ENCODE assay signal across 8 cellular contexts in the genomic region with DNA sequence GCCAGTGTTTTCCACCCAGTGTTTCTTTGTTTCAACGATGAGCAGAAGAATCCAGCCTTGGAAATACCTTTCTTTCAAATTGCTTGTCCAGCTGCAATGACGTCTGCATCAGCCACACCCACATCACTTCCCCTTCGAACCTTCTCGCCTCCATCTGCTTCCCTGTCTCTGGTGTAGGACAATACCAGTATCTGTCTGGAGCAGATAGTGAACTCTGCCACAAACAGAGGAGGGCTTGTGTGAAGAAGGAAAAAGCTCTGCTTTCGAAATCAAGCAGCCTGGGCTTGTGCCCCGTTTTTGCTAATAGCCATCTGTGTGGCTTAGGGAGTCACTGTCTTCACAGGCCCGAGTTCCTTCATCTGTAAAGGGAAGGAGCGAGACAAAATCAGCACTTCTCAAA.
DNase-seq lines count a peak whose midpoint lies in the region; ATAC-seq and TF ChIP-seq lines count a peak whose summit lies in the region.

No MANE protein-coding gene starts in this region.

- no peak for TF ChIP-seq CTCF in chondrocyte (IDR thresholded peaks at IDR 0.05)

- peak; percentile 69 for ATAC-seq in left lobe of liver

- H3K4me1 Mint-ChIP-seq in chondrocyte (ENCODE audit: low read depth): peaks cover 43% of the 10 kb centered on the region

- no peak overlapping the region for H3K27ac Mint-ChIP-seq in chondrocyte (ENCODE audit: unreplicated experiment)

- DNase-seq in MV-4-11 (lab: John Stamatoyannopoulos, UW) (peak; percentile 69), astrocyte of the hippocampus (ENCODE audit: low read depth, low spot score) (peak; percentile 34), left lobe of liver (ENCODE audit: low spot score) (no peak), superior temporal gyrus (ENCODE audit: extremely low spot score) (peak; percentile 82), RPMI8226 (no peak), chondrocyte (ENCODE audit: low spot score) (no peak), SK-N-DZ (ENCODE audit: low spot score) (no peak)
- DNase-seq in activated CD4-positive, CD25-positive, alpha-beta regulatory T cell treated with anti-CD3 and anti-CD28 coated beads, Interleukin-2, amount 50 U/mL, for 72 hours: no peak

- no peaks in the 10 kb centered on the region for H3K27me3 Mint-ChIP-seq in chondrocyte (ENCODE audit: low read depth)

- peaks cover 5% of the 10 kb centered on the region for H3K9me3 Mint-ChIP-seq in chondrocyte (ENCODE audit: low read depth)

- no peaks in the 10 kb centered on the region for H3K36me3 Mint-ChIP-seq in chondrocyte (ENCODE audit: low read depth)

- H3K4me3 Mint-ChIP-seq in chondrocyte (ENCODE audit: unreplicated experiment): no peak overlapping the region

Comparison
In these comparisons a context has a peak if more than half of its experiments do, and no peak if none do; other contexts are left out.
1. DNase-seq: peak in MV-4-11 (single experiment), astrocyte of the hippocampus (single experiment) and superior temporal gyrus (single experiment); none in left lobe of liver (single experiment), RPMI8226 (single experiment), chondrocyte (single experiment), activated CD4-positive, CD25-positive, alpha-beta regulatory T cell treated with anti-CD3 and anti-CD28 coated beads, Interleukin-2, amount 50 U/mL, for 72 hours (single experiment) and SK-N-DZ (single experiment).